10 cellular contexts compared by ENCODE assay signal in genomic region chr22:37898441-37899181, GRCh38. TPM values are rescaled to one million over a fixed set of nuclear protein-coding genes. Genes with fewer than 3 reads are reported as not detected.
DNase-seq lines count a peak whose midpoint lies in the region; ATAC-seq, FAIRE-seq and TF ChIP-seq lines count a peak whose summit lies in the region.
"Had no signal": no experiment of that assay in that cellular context is flagged by ENCODE, and none has a peak within 500 bp of the region (broad histone marks: within the 10 kb centered on the region; RNA-seq: fewer than 3 reads in every experiment).

No MANE protein-coding gene starts in this region.

- H3K27ac ChIP-seq in HUES6 (ENCODE audit: low read depth, low read length) (peak overlapping the region; percentile 48; the same call in 1 of the 2 replicates), K562 (ENCODE audit: extremely low read depth, low read depth, low read length) (no peak overlapping the region), liver (ENCODE audit: low read depth in 1 of 2, low read length in 2 of 2) (no peak overlapping the region)
- H3K27ac ChIP-seq: KMS-11 had no signal

- TF ChIP-seq CTCF in K562 (IDR thresholded peaks at IDR 0.05 in 2 of 3, conservative IDR thresholded peaks at IDR 0.05 in 1 of 3; ENCODE audit: insufficient read depth in 2 of 3, low read depth in 1 of 3, low read length in 3 of 3), result peak in 1 of 3 experiments; percentile 13; a peak in 1 of 6 replicates
- no peak for TF ChIP-seq CTCF in liver (IDR thresholded peaks at IDR 0.05; ENCODE audit: low read depth, low read length, missing input control)

- BruUV-seq in K562 (replicated peaks; lab: Mats Ljungman, UMichigan), result no TSS peak

- 38% methylated on average over 8 of the region's 9 CpGs for WGBS in K562 (ENCODE audit: insufficient coverage, low coverage, missing lambda C conversion rate)
- WGBS in liver, result 90% methylated on average over 9 of the region's 9 CpGs

- no peaks in the 10 kb centered on the region for H3K9me1 ChIP-seq in K562 (ENCODE audit: control insufficient read depth, insufficient read depth, low read length)

- CTCF ChIA-PET in K562 (lab: Yijun Ruan, JAX; ENCODE audit: low intra/inter-chr PET ratio), result no interaction called here

- in situ Hi-C loops in K562 (cut with MboI), result no loop called here

- no peaks in the 10 kb centered on the region for H3K79me2 ChIP-seq in K562 (ENCODE audit: control insufficient read depth, insufficient read depth, low read length)

- no peaks in the 10 kb centered on the region for H3K36me3 ChIP-seq in HUES6 (ENCODE audit: control insufficient read depth, insufficient read depth, low read length)
- no peaks in the 10 kb centered on the region for H3K36me3 ChIP-seq in K562 (ENCODE audit: control insufficient read depth, insufficient read depth, low read length)
- H3K36me3 ChIP-seq in liver (ENCODE audit: control insufficient read depth in 4 of 4, insufficient read depth in 3 of 4, low read depth in 1 of 4, low read length in 3 of 4), result no peaks in the 10 kb centered on the region
- H3K36me3 ChIP-seq: HAP-1 had no signal

- H3K9me3 ChIP-seq in HUES6 (ENCODE audit: control insufficient read depth, insufficient read depth, low read depth, low read length) (no peaks in the 10 kb centered on the region), K562 (replicated peaks; ENCODE audit: control insufficient read depth, insufficient read depth, low read depth, low read length) (no peaks in the 10 kb centered on the region), liver (ENCODE audit: control insufficient read depth in 4 of 4, low read length in 3 of 4) (no peaks in the 10 kb centered on the region)
- H3K9me3 ChIP-seq: HAP-1 had no signal

- TF ChIP-seq POLR2A in K562 (conservative IDR thresholded peaks at IDR 0.05), result no peak

- intact Hi-C loops in K562 (cut with micrococcal nuclease), result no loop called here

- TF ChIP-seq EP300 in K562 (IDR thresholded peaks at IDR 0.05; ENCODE audit: low read length), result no peak

- POLR2A ChIA-PET in K562 (lab: Yijun Ruan, JAX), result interaction anchor here (0.5 to 1.6 kb wide), 2 partner anchors 14 to 15 kb away, joined by 3 to 4 read pairs; no protein-coding TSS in a partner anchor

- DNase-seq in K562 (ENCODE audit: extremely low read depth in 1 of 4, low spot score in 3 of 4) (peak in 1 of 4 experiments; percentile 13), superior temporal gyrus (ENCODE audit: extremely low spot score) (peak; percentile 77), RPMI8226 (no peak), NCI-H146 treated with DMSO at 0.1 percent for 48 hours (lab: John Stamatoyannopoulos, UW; ENCODE audit: unreplicated experiment) (no peak), KG1 (lab: John Stamatoyannopoulos, UW) (no peak)
- no peak for DNase-seq in activated CD4-positive, alpha-beta T cell treated with anti-CD3 and anti-CD28 coated beads for 4 hours

- no peaks in the 10 kb centered on the region for H4K20me1 ChIP-seq in K562 (replicated peaks; ENCODE audit: control insufficient read depth, insufficient read depth, low read length)

- peak; percentile 58 for ATAC-seq in K562

- no peak overlapping the region for H3K4me2 ChIP-seq in K562 (ENCODE audit: insufficient read depth, low read length)
- H3K4me2 ChIP-seq: KMS-11 had no signal

- no peak for FAIRE-seq in K562 (lab: Jason Lieb, UNC)

- no peaks in the 10 kb centered on the region for H3K27me3 ChIP-seq in HUES6 (ENCODE audit: control insufficient read depth, insufficient read depth, low read length)
- no peaks in the 10 kb centered on the region for H3K27me3 ChIP-seq in K562 (ENCODE audit: control insufficient read depth in 2 of 2, insufficient read depth in 2 of 2, low read length in 2 of 2)
- no peaks in the 10 kb centered on the region for H3K27me3 ChIP-seq in liver (ENCODE audit: control insufficient read depth in 4 of 4, insufficient read depth in 4 of 4, low read length in 3 of 4)

- H2AFZ ChIP-seq in K562 (ENCODE audit: low read depth, low read length), result no peak overlapping the region

- peaks cover 50% of the 10 kb centered on the region for H3K4me1 ChIP-seq in HUES6 (ENCODE audit: control insufficient read depth, insufficient read depth, low read length)
- H3K4me1 ChIP-seq in K562 (replicated peaks in 1 of 2; ENCODE audit: control insufficient read depth in 2 of 2, insufficient read depth in 2 of 2, low read length in 2 of 2), result peaks cover 14 to 23% of the 10 kb centered on the region in 2 experiments
- H3K4me1 ChIP-seq in liver (ENCODE audit: control insufficient read depth in 4 of 4, insufficient read depth in 4 of 4, low read length in 3 of 4), result peaks cover 0 to 9% (median 4%) of the 10 kb centered on the region in 4 donors

- H3K9ac ChIP-seq in HUES6 (ENCODE audit: low read length) (peak overlapping the region; percentile 56), K562 (ENCODE audit: insufficient read depth in 1 of 2, low read depth in 2 of 2, low read length in 2 of 2) (peak overlapping the region in 1 of 2 experiments; percentile 76; a peak in 2 of 4 replicates), liver (ENCODE audit: low read depth in 1 of 2, low read length in 2 of 2) (no peak overlapping the region)
- H3K9ac ChIP-seq: KMS-11 had no signal

- H3K4me3 ChIP-seq in HUES6 (ENCODE audit: low read depth, low read length), result no peak overlapping the region
- no peak overlapping the region for H3K4me3 ChIP-seq in K562
- H3K4me3 ChIP-seq in liver (ENCODE audit: low read depth in 1 of 3, low read length in 3 of 3), result no peak overlapping the region
- H3K4me3 ChIP-seq: HAP-1 had no signal

- TF ChIP-seq RAD21 in K562 (CRISPR knock-in tag; conservative IDR thresholded peaks at IDR 0.05 in 1 of 2, IDR thresholded peaks at IDR 0.05 in 1 of 2) (no peak), liver (IDR thresholded peaks at IDR 0.05) (no peak)

RNA-seq across cellular contexts. Expression of gene MICALL1, which starts 7.5 kb away (rescaled TPM):
- 12.3 and 33.3 TPM in 2 replicates for total RNA-seq in K562 (2011; cell fraction: chromatin; rRNA removed; ENCODE audit: low replicate concordance)
- total RNA-seq in K562 (2011; cell fraction: nucleolus; rRNA removed), result 19.0 and 19.9 TPM in 2 replicates
- 13.0 and 15.6 TPM in 2 replicates for total RNA-seq in K562 (2011; cell fraction: nucleoplasm; rRNA removed)
- total RNA-seq in K562 (2014; rRNA removed) (9.3 and 13.9 TPM in 2 replicates), K562 (2014; rRNA removed; fragmentation: Illumina TruSeq; extraction: Trizol) (5.9 and 6.4 TPM in 2 replicates), K562 (2015; rRNA removed; fragmentation: Illumina TruSeq; extraction: Trizol) (6.1 and 7.6 TPM in 2 replicates), K562 (2021) (20.4 and 21.5 TPM in 2 replicates), liver (1 to 10 TPM; 2.7 to 9.3 TPM)
- polyA plus RNA-seq in K562 (2011; rRNA removed) (4.0 and 5.8 TPM in 2 replicates), K562 (2014; fragmentation: Illumina TruSeq; extraction: Trizol) (10.4 and 11.4 TPM in 2 replicates), K562 (2014; fragmentation: Nextera tagmentation; extraction: Ambion mirVana) (under 1 TPM; 0.32 to 0.62 TPM), K562 (2014; rRNA removed) (7.7 and 8.2 TPM in 2 replicates), liver (1 to 10 TPM; 2.0 to 5.5 TPM)
- 4.8 and 10.3 TPM in 2 replicates for polyA plus RNA-seq in K562 (2011; cell fraction: cytosol; rRNA removed)
- polyA plus RNA-seq in K562 (2011; cell fraction: nucleus; rRNA removed), result 5.8 and 9.0 TPM in 2 replicates
- polyA plus RNA-seq in K562 (2012), result 11.6 and 27.8 TPM in 2 replicates
- polyA minus RNA-seq in K562 (2011; rRNA and poly(A)+ RNA removed), result 8.1 and 9.1 TPM in 2 replicates
- polyA minus RNA-seq in K562 (2011; cell fraction: cytosol; rRNA and poly(A)+ RNA removed), result 12.0 and 19.4 TPM in 2 replicates
- 4.3 and 6.9 TPM in 2 replicates for polyA minus RNA-seq in K562 (2011; cell fraction: nucleus; rRNA and poly(A)+ RNA removed)

RNA-seq across cellular contexts. Expression of gene EIF3L, which starts 49.4 kb away (rescaled TPM):
- 160 and 200 TPM in 2 replicates for total RNA-seq in K562 (2011; cell fraction: chromatin; rRNA removed; ENCODE audit: low replicate concordance)
- total RNA-seq in K562 (2011; cell fraction: nucleolus; rRNA removed), result 170 and 183 TPM in 2 replicates
- 181 and 259 TPM in 2 replicates for total RNA-seq in K562 (2011; cell fraction: nucleoplasm; rRNA removed)
- total RNA-seq in K562 (2014; rRNA removed) (282 and 295 TPM in 2 replicates), K562 (2014; rRNA removed; fragmentation: Illumina TruSeq; extraction: Trizol) (347 and 353 TPM in 2 replicates), K562 (2015; rRNA removed; fragmentation: Illumina TruSeq; extraction: Trizol) (306 and 312 TPM in 2 replicates), K562 (2021) (402 and 426 TPM in 2 replicates), liver (100 to 1,000 TPM; 103 to 217 TPM)
- polyA plus RNA-seq in K562 (2011; rRNA removed) (699 and 703 TPM in 2 replicates), K562 (2014; fragmentation: Illumina TruSeq; extraction: Trizol) (395 and 506 TPM in 2 replicates), K562 (2014; fragmentation: Nextera tagmentation; extraction: Ambion mirVana) (100 to 1,000 TPM; 368 to 462 TPM), K562 (2014; rRNA removed) (257 and 313 TPM in 2 replicates), liver (100 to 1,000 TPM; 104 to 117 TPM)
- 552 and 733 TPM in 2 replicates for polyA plus RNA-seq in K562 (2011; cell fraction: cytosol; rRNA removed)
- 176 and 282 TPM in 2 replicates for polyA plus RNA-seq in K562 (2011; cell fraction: nucleus; rRNA removed)
- polyA plus RNA-seq in K562 (2012), result 544 and 794 TPM in 2 replicates
- 964 and 1,011 TPM in 2 replicates for polyA minus RNA-seq in K562 (2011; rRNA and poly(A)+ RNA removed)
- 200 and 235 TPM in 2 replicates for polyA minus RNA-seq in K562 (2011; cell fraction: cytosol; rRNA and poly(A)+ RNA removed)
- polyA minus RNA-seq in K562 (2011; cell fraction: nucleus; rRNA and poly(A)+ RNA removed), result 52.8 and 107 TPM in 2 replicates

RNA-seq across cellular contexts. Expression of gene ANKRD54, which starts 54.5 kb away (rescaled TPM):
- 21.8 and 45.7 TPM in 2 replicates for total RNA-seq in K562 (2011; cell fraction: chromatin; rRNA removed; ENCODE audit: low replicate concordance)
- 36.7 and 40.0 TPM in 2 replicates for total RNA-seq in K562 (2011; cell fraction: nucleolus; rRNA removed)
- total RNA-seq in K562 (2011; cell fraction: nucleoplasm; rRNA removed), result 35.6 and 41.5 TPM in 2 replicates
- total RNA-seq in K562 (2014; rRNA removed) (22.9 and 27.5 TPM in 2 replicates), K562 (2014; rRNA removed; fragmentation: Illumina TruSeq; extraction: Trizol) (8.8 and 11.5 TPM in 2 replicates), K562 (2015; rRNA removed; fragmentation: Illumina TruSeq; extraction: Trizol) (16.1 and 17.0 TPM in 2 replicates), K562 (2021) (23.6 and 24.3 TPM in 2 replicates), liver (10 to 100 TPM; 13.7 to 25.5 TPM)
- polyA plus RNA-seq in K562 (2011; rRNA removed) (14.5 and 21.8 TPM in 2 replicates), K562 (2014; fragmentation: Illumina TruSeq; extraction: Trizol) (17.5 and 21.6 TPM in 2 replicates), K562 (2014; fragmentation: Nextera tagmentation; extraction: Ambion mirVana) (10 to 100 TPM in 1 of 2 experiments, 1 to 10 TPM in 1; 5.9 to 11.6 TPM), K562 (2014; rRNA removed) (22.4 and 24.6 TPM in 2 replicates), liver (10 to 100 TPM; 10.7 to 11.3 TPM)
- polyA plus RNA-seq in K562 (2011; cell fraction: cytosol; rRNA removed), result 21.8 and 41.2 TPM in 2 replicates
- 56.1 and 59.2 TPM in 2 replicates for polyA plus RNA-seq in K562 (2011; cell fraction: nucleus; rRNA removed)
- 16.4 and 21.6 TPM in 2 replicates for polyA plus RNA-seq in K562 (2012)
- polyA minus RNA-seq in K562 (2011; rRNA and poly(A)+ RNA removed), result 5.2 and 12.7 TPM in 2 replicates
- polyA minus RNA-seq in K562 (2011; cell fraction: cytosol; rRNA and poly(A)+ RNA removed), result 9.3 and 11.3 TPM in 2 replicates
- polyA minus RNA-seq in K562 (2011; cell fraction: nucleus; rRNA and poly(A)+ RNA removed), result 10.1 and 12.6 TPM in 2 replicates

RNA-seq across cellular contexts. Expression of gene C22orf23, which starts 54.8 kb away (rescaled TPM):
- 0.46 and 1.2 TPM in 2 replicates for total RNA-seq in K562 (2011; cell fraction: chromatin; rRNA removed; ENCODE audit: low replicate concordance)
- 0.67 TPM in 1 of 2 replicates, not detected in the other for total RNA-seq in K562 (2011; cell fraction: nucleolus; rRNA removed)
- total RNA-seq in K562 (2011; cell fraction: nucleoplasm; rRNA removed), result 0.88 and 1.4 TPM in 2 replicates
- 0.32 and 0.82 TPM in 2 replicates for total RNA-seq in K562 (2014; rRNA removed)
- 0.25 and 0.48 TPM in 2 replicates for total RNA-seq in K562 (2014; rRNA removed; fragmentation: Illumina TruSeq; extraction: Trizol)
- 0.26 and 0.51 TPM in 2 replicates for total RNA-seq in K562 (2015; rRNA removed; fragmentation: Illumina TruSeq; extraction: Trizol)
- 0.49 and 0.64 TPM in 2 replicates for total RNA-seq in K562 (2021)
- polyA plus RNA-seq in K562 (2011; rRNA removed), result 0.33 and 0.79 TPM in 2 replicates
- 0.52 and 0.88 TPM in 2 replicates for polyA plus RNA-seq in K562 (2011; cell fraction: cytosol; rRNA removed)
- polyA plus RNA-seq in K562 (2011; cell fraction: nucleus; rRNA removed), result 0.63 and 0.76 TPM in 2 replicates
- polyA plus RNA-seq in K562 (2012), result 0.42 and 0.51 TPM in 2 replicates
- polyA plus RNA-seq in K562 (2014; fragmentation: Illumina TruSeq; extraction: Trizol), result 0.69 and 1.0 TPM in 2 replicates
- under 1 TPM; 0.53 to 0.91 TPM for polyA plus RNA-seq in K562 (2014; fragmentation: Nextera tagmentation; extraction: Ambion mirVana)
- polyA plus RNA-seq in K562 (2014; rRNA removed), result 0.65 and 0.82 TPM in 2 replicates
- polyA minus RNA-seq in K562 (2011; rRNA and poly(A)+ RNA removed), result 0.66 and 0.91 TPM in 2 replicates
- polyA minus RNA-seq in K562 (2011; cell fraction: cytosol; rRNA and poly(A)+ RNA removed), result not detected in 2 replicates
- 0.78 TPM in 1 of 2 replicates, not detected in the other for polyA minus RNA-seq in K562 (2011; cell fraction: nucleus; rRNA and poly(A)+ RNA removed)
- total RNA-seq in liver, result not detected
- under 1 TPM in 1 of 2 donors, not detected in 1; 0.02 TPM for polyA plus RNA-seq in liver

RNA-seq across cellular contexts. Expression of gene POLR2F, which starts 54.9 kb away (rescaled TPM):
- total RNA-seq in K562 (2011; cell fraction: chromatin; rRNA removed; ENCODE audit: low replicate concordance), result 31.7 and 45.8 TPM in 2 replicates
- total RNA-seq in K562 (2011; cell fraction: nucleolus; rRNA removed), result 21.2 and 27.6 TPM in 2 replicates
- total RNA-seq in K562 (2011; cell fraction: nucleoplasm; rRNA removed), result 27.6 and 28.5 TPM in 2 replicates
- total RNA-seq in K562 (2014; rRNA removed), result 240 and 294 TPM in 2 replicates
- total RNA-seq in K562 (2014; rRNA removed; fragmentation: Illumina TruSeq; extraction: Trizol), result 73.2 and 98.9 TPM in 2 replicates
- 115 and 129 TPM in 2 replicates for total RNA-seq in K562 (2015; rRNA removed; fragmentation: Illumina TruSeq; extraction: Trizol)
- 145 and 162 TPM in 2 replicates for total RNA-seq in K562 (2021)
- 89.4 and 116 TPM in 2 replicates for polyA plus RNA-seq in K562 (2011; rRNA removed)
- 137 and 187 TPM in 2 replicates for polyA plus RNA-seq in K562 (2011; cell fraction: cytosol; rRNA removed)
- polyA plus RNA-seq in K562 (2011; cell fraction: nucleus; rRNA removed), result 42.9 and 44.4 TPM in 2 replicates
- polyA plus RNA-seq in K562 (2012), result 84.6 and 208 TPM in 2 replicates
- 156 and 168 TPM in 2 replicates for polyA plus RNA-seq in K562 (2014; fragmentation: Illumina TruSeq; extraction: Trizol)
- 100 to 1,000 TPM; 187 to 195 TPM for polyA plus RNA-seq in K562 (2014; fragmentation: Nextera tagmentation; extraction: Ambion mirVana)
- polyA plus RNA-seq in K562 (2014; rRNA removed), result 410 and 469 TPM in 2 replicates
- 18.3 and 28.5 TPM in 2 replicates for polyA minus RNA-seq in K562 (2011; rRNA and poly(A)+ RNA removed)
- polyA minus RNA-seq in K562 (2011; cell fraction: cytosol; rRNA and poly(A)+ RNA removed), result 36.5 and 39.5 TPM in 2 replicates
- polyA minus RNA-seq in K562 (2011; cell fraction: nucleus; rRNA and poly(A)+ RNA removed), result 8.8 and 13.2 TPM in 2 replicates
- total RNA-seq in liver, result 10 to 100 TPM; 21.4 to 27.9 TPM
- polyA plus RNA-seq in liver, result 100 to 1,000 TPM in 1 of 2 donors, 10 to 100 TPM in 1; 84.7 to 152 TPM
